1 cellular context compared by ENCODE assay signal in genomic region chr19:45881909-45882528, GRCh38.
TF ChIP-seq lines count a peak whose summit lies in the region.

No MANE protein-coding gene starts in this region.

TF ChIP-seq in K562, 482 proteins besides CTCF, POLR2A, EP300 and RAD21:
- TF ChIP-seq CBFA2T2 (conservative IDR thresholded peaks at IDR 0.05) (peak; percentile 84), POLR2AphosphoS5 (IDR thresholded peaks at IDR 0.05; ENCODE audit: control insufficient read depth, insufficient read depth, low read depth, low read length) (peak; percentile 74; the same call in 1 of the 2 replicates), ZNF184 (CRISPR knock-in tag; IDR thresholded peaks at IDR 0.05) (no peak), EGR1 (conservative IDR thresholded peaks at IDR 0.05) (peak; percentile 94), MYNN (IDR thresholded peaks at IDR 0.05) (0 out of 2 replicates have a peak, but pooled peaks have one; percentile 12), MYNN (CRISPR knock-in tag; IDR thresholded peaks at IDR 0.05) (no peak), CREBBP (IDR thresholded peaks at IDR 0.05; ENCODE audit: low read depth, low read length) (no peak), DDX20 (tag; IDR thresholded peaks at IDR 0.05; ENCODE audit: low read depth) (no peak), ZNF431 (CRISPR knock-in tag; IDR thresholded peaks at IDR 0.05) (no peak), RBFOX2 (IDR thresholded peaks at IDR 0.05; ENCODE audit: low read depth, low read length) (no peak), ZNF140 (CRISPR knock-in tag; IDR thresholded peaks at IDR 0.05) (no peak), SP1 (CRISPR knock-in tag; IDR thresholded peaks at IDR 0.05) (no peak), DACH1 (IDR thresholded peaks at IDR 0.05; ENCODE audit: partially characterized antibody) (peak; percentile 76), VEZF1 (CRISPR knock-in tag; IDR thresholded peaks at IDR 0.05) (peak; percentile 41), NFIC (IDR thresholded peaks at IDR 0.05) (0 out of 2 replicates have a peak, but pooled peaks have one; percentile 8), CREM (IDR thresholded peaks at IDR 0.05; ENCODE audit: low read depth) (no peak), TFAP4 (CRISPR knock-in tag; IDR thresholded peaks at IDR 0.05; ENCODE audit: borderline replicate concordance) (peak; percentile 87), CBFA2T3 (IDR thresholded peaks at IDR 0.05) (peak; percentile 85), SNIP1 (IDR thresholded peaks at IDR 0.05; ENCODE audit: low read depth) (no peak), KLF16 (IDR thresholded peaks at IDR 0.05) (peak; percentile 24; the same call in 1 of the 2 replicates), HNRNPH1 (optimal IDR thresholded peaks at IDR 0.05; ENCODE audit: low read depth, low read length) (no peak), TEAD4 (IDR thresholded peaks at IDR 0.05; ENCODE audit: low read length) (peak; percentile 62), TEAD4 (CRISPR knock-in tag; IDR thresholded peaks at IDR 0.05; ENCODE audit: borderline replicate concordance) (no peak), CTCFL (IDR thresholded peaks at IDR 0.05; ENCODE audit: borderline replicate concordance, insufficient read depth, low read depth, low read length, poor library complexity, severe bottlenecking) (no peak), ZFP91 (CRISPR knock-in tag; IDR thresholded peaks at IDR 0.05) (0 out of 2 replicates have a peak, but pooled peaks have one; percentile 18), FOXP4 (CRISPR knock-in tag; IDR thresholded peaks at IDR 0.05; ENCODE audit: borderline replicate concordance) (no peak), ZBTB7A (IDR thresholded peaks at IDR 0.05; ENCODE audit: borderline replicate concordance, control insufficient read depth, low read depth, low read length) (peak; percentile 68; the same call in 1 of the 2 replicates)
- TF ChIP-seq, protein P1, sequence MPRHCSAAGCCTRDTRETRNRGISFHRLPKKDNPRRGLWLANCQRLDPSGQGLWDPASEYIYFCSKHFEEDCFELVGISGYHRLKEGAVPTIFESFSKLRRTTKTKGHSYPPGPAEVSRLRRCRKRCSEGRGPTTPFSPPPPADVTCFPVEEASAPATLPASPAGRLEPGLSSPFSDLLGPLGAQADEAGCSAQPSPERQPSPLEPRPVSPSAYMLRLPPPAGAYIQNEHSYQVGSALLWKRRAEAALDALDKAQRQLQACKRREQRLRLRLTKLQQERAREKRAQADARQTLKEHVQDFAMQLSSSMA (CRISPR knock-in tag; IDR thresholded peaks at IDR 0.05) = no peak
- TF ChIP-seq, protein P2, sequence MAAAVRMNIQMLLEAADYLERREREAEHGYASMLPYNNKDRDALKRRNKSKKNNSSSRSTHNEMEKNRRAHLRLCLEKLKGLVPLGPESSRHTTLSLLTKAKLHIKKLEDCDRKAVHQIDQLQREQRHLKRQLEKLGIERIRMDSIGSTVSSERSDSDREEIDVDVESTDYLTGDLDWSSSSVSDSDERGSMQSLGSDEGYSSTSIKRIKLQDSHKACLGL (CRISPR knock-in tag; IDR thresholded peaks at IDR 0.05; ENCODE audit: borderline replicate concordance, poor library complexity, severe bottlenecking) = no peak
